Comparison of ENCODE assay signal across 1 cellular context in the genomic region with DNA sequence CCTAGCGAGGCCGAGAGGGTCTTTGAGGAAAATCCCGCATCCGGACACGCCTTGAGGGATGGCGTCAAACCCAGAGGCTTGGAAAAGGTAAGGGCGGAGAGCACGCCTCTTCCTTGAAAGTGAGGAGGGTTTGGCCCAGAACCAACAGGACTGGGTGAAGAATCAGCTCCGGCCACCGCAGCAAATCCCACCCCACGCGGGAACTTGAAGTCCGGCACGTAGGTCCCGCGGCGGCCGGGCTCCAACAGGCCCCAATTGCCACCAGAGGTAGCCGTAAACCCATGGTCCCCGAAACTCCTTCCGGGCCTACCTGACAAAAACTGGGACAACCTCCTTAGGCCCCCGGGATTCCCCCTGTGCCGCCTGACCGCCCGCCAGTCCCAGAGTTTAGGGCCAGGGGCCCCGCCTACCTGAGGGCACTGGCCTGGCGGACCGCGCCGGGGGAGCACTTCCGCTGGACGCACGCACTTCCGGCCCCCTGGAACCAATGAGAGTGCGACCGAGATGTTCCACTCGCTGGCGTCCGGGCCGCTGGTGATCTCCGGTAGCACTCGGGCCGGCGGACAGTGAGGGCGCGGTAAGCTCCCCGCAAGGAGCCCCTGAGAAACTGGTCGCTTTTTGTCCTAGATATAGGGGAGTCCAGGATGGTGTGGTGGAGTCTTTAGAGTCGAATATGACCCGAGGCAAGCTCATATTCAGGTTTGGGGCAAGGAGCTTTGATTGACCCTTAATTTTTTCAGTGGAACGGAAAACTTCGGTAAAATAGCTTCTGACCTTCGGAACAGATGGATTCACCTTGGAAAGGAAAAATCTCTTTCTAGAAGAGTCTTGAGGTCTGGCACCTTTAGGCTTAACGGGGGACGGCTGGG.
TF ChIP-seq lines count a peak whose summit lies in the region.

Gene LZIC (minus strand): TSS at position 453 of the 869 bp plus-strand sequence. CDS start 6,772 bp downstream, outside the sequence.
Gene NMNAT1 (plus strand): TSS at position 537 of the 869 bp plus-strand sequence. CDS start 28,599 bp downstream, outside the sequence.

TF ChIP-seq in HepG2, 621 proteins besides CTCF, POLR2A, EP300 and RAD21 (continued from another document and continues in another):
- no peak; the same call in 1 of the 2 replicates for TF ChIP-seq ZBTB37 (CRISPR knock-in tag; IDR thresholded peaks at IDR 0.05)
- TF ChIP-seq, protein P1, sequence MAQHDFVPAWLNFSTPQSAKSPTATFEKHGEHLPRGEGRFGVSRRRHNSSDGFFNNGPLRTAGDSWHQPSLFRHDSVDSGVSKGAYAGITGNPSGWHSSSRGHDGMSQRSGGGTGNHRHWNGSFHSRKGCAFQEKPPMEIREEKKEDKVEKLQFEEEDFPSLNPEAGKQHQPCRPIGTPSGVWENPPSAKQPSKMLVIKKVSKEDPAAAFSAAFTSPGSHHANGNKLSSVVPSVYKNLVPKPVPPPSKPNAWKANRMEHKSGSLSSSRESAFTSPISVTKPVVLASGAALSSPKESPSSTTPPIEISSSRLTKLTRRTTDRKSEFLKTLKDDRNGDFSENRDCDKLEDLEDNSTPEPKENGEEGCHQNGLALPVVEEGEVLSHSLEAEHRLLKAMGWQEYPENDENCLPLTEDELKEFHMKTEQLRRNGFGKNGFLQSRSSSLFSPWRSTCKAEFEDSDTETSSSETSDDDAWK (CRISPR knock-in tag; IDR thresholded peaks at IDR 0.05), result no peak
- TF ChIP-seq ZNF441 (CRISPR knock-in tag; IDR thresholded peaks at IDR 0.05; ENCODE audit: borderline replicate concordance), result no peak
- 0 out of 2 replicates have a peak, but pooled peaks have one; percentile 64 for TF ChIP-seq ZFAT (CRISPR knock-in tag; conservative IDR thresholded peaks at IDR 0.05)
- TF ChIP-seq, protein P2, sequence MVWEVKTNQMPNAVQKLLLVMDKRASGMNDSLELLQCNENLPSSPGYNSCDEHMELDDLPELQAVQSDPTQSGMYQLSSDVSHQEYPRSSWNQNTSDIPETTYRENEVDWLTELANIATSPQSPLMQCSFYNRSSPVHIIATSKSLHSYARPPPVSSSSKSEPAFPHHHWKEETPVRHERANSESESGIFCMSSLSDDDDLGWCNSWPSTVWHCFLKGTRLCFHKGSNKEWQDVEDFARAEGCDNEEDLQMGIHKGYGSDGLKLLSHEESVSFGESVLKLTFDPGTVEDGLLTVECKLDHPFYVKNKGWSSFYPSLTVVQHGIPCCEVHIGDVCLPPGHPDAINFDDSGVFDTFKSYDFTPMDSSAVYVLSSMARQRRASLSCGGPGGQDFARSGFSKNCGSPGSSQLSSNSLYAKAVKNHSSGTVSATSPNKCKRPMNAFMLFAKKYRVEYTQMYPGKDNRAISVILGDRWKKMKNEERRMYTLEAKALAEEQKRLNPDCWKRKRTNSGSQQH (CRISPR knock-in tag; IDR thresholded peaks at IDR 0.05; ENCODE audit: low read depth), result peak; percentile 87; the same call in 1 of the 2 replicates
- TF ChIP-seq, protein P3, sequence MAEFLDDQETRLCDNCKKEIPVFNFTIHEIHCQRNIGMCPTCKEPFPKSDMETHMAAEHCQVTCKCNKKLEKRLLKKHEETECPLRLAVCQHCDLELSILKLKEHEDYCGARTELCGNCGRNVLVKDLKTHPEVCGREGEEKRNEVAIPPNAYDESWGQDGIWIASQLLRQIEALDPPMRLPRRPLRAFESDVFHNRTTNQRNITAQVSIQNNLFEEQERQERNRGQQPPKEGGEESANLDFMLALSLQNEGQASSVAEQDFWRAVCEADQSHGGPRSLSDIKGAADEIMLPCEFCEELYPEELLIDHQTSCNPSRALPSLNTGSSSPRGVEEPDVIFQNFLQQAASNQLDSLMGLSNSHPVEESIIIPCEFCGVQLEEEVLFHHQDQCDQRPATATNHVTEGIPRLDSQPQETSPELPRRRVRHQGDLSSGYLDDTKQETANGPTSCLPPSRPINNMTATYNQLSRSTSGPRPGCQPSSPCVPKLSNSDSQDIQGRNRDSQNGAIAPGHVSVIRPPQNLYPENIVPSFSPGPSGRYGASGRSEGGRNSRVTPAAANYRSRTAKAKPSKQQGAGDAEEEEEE (CRISPR knock-in tag; IDR thresholded peaks at IDR 0.05; ENCODE audit: borderline replicate concordance), result no peak
- TF ChIP-seq MBD4 (IDR thresholded peaks at IDR 0.05; ENCODE audit: borderline replicate concordance, low read length), result no peak
- peak; percentile 75 for TF ChIP-seq MIER2 (CRISPR knock-in tag; IDR thresholded peaks at IDR 0.05)
- no peak for TF ChIP-seq MEIS1 (CRISPR knock-in tag; IDR thresholded peaks at IDR 0.05; ENCODE audit: borderline replicate concordance)
- TF ChIP-seq E2F1 (CRISPR knock-in tag; IDR thresholded peaks at IDR 0.05), result peak; percentile 76
- no peak; the same call in 1 of the 2 replicates for TF ChIP-seq ZNF660 (CRISPR knock-in tag; IDR thresholded peaks at IDR 0.05; ENCODE audit: borderline replicate concordance, low read depth)
- no peak for TF ChIP-seq ZBTB39 (CRISPR knock-in tag; IDR thresholded peaks at IDR 0.05)
- no peak for TF ChIP-seq ZNF282 (IDR thresholded peaks at IDR 0.05; ENCODE audit: partially characterized antibody)
- TF ChIP-seq, protein P4, sequence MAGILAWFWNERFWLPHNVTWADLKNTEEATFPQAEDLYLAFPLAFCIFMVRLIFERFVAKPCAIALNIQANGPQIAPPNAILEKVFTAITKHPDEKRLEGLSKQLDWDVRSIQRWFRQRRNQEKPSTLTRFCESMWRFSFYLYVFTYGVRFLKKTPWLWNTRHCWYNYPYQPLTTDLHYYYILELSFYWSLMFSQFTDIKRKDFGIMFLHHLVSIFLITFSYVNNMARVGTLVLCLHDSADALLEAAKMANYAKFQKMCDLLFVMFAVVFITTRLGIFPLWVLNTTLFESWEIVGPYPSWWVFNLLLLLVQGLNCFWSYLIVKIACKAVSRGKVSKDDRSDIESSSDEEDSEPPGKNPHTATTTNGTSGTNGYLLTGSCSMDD (CRISPR knock-in tag; IDR thresholded peaks at IDR 0.05), result no peak
- peak; percentile 84 for TF ChIP-seq HOXA5 (CRISPR knock-in tag; IDR thresholded peaks at IDR 0.05)
- TF ChIP-seq EHMT2 (IDR thresholded peaks at IDR 0.05; ENCODE audit: borderline replicate concordance, low read depth, low read length), result no peak
- peak; percentile 70; the same call in 1 of the 2 replicates for TF ChIP-seq CENPT (CRISPR knock-in tag; IDR thresholded peaks at IDR 0.05; ENCODE audit: low read depth)
- TF ChIP-seq MED8 (CRISPR knock-in tag; IDR thresholded peaks at IDR 0.05; ENCODE audit: insufficient replicate concordance), result peak; percentile 85
- TF ChIP-seq ZNF674 (CRISPR knock-in tag; IDR thresholded peaks at IDR 0.05; ENCODE audit: low read depth), result no peak
- TF ChIP-seq ZNF138 (CRISPR knock-in tag; IDR thresholded peaks at IDR 0.05; ENCODE audit: low read depth), result no peak
- no peak for TF ChIP-seq GRHL1 (CRISPR knock-in tag; conservative IDR thresholded peaks at IDR 0.05)
- peak; percentile 98 for TF ChIP-seq GMEB1 (CRISPR knock-in tag; IDR thresholded peaks at IDR 0.05; ENCODE audit: borderline replicate concordance)
- no peak for TF ChIP-seq ZUFSP (CRISPR knock-in tag; IDR thresholded peaks at IDR 0.05; ENCODE audit: borderline replicate concordance)
- no peak for TF ChIP-seq LCORL (IDR thresholded peaks at IDR 0.05)
- peak; percentile 86 for TF ChIP-seq LCORL (CRISPR knock-in tag; IDR thresholded peaks at IDR 0.05)
- no peak for TF ChIP-seq HNF1A (IDR thresholded peaks at IDR 0.05; ENCODE audit: low read depth)
- peak; percentile 57; the same call in 1 of the 2 replicates for TF ChIP-seq HNF1A (CRISPR knock-in tag; IDR thresholded peaks at IDR 0.05; ENCODE audit: borderline replicate concordance)
- TF ChIP-seq BHLHE40 (IDR thresholded peaks at IDR 0.05; ENCODE audit: low read length), result peak; percentile 44
- no peak for TF ChIP-seq MLLT10 (CRISPR knock-in tag; IDR thresholded peaks at IDR 0.05)
